ENCODE assay signal across 16 cellular contexts in the genomic region with DNA sequence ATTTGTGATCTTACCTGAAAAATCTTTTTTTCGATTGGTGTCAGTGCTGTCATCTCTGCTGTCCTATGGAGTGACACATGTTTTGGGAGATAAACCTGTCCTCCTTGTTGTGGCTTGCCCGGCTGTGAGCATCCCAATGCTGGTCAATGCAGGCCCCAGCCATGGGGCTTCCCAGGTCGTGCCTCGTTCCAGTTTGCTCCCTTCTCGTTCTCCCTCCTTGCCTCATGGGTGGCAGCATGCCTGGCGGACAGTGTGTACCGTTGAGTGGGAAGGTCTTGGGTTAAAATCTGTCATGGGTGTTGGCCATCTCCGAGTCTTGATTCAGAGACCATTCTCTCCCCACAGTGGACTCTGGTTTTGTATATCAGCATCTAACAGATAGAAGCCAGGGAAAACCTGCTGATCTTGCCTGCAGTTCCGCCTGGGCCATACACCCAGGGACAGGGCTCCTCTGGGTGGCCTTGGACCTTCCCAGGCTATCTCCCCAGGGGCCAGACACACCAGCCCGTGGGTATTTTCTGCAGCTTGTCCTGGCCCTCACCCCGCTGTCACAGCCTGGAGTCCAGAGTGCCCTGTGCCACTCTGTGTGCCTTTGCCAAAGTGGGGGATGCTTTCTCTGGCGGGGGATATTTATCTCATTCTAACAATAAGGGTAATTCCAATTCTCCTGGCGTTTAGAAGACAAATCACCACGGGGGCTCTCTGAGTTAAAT.
A peak's percentile ranks its signal among the peaks of the same experiment; 100 is the strongest.
DNase-seq lines count a peak whose midpoint lies in the region; ATAC-seq and TF ChIP-seq lines count a peak whose summit lies in the region.
"Had no signal": no experiment of that assay in that cellular context is flagged by ENCODE, and none has a peak within 500 bp of the region (broad histone marks: within the 10 kb centered on the region; RNA-seq: fewer than 3 reads in every experiment).

No MANE protein-coding gene starts in this region.

- no peak for DNase-seq in activated CD4-positive, alpha-beta T cell treated with anti-CD3 and anti-CD28 coated beads, Interleukin-2, amount 10 ng/mL, durations not matched to agents 7 days and 5 days
- DNase-seq in activated CD4-positive, alpha-beta T cell treated with anti-CD3 and anti-CD28 coated beads, Interleukin-2, amount 50 U/mL, for 48 hours = no peak
- no peak for DNase-seq in naive thymus-derived CD8-positive, alpha-beta T cell
- DNase-seq in thyroid gland (no peak), RPMI8226 (no peak), DMS 273 treated with DMSO at 0.1 percent for 48 hours (lab: John Stamatoyannopoulos, UW) (no peak), NOMO-1 treated with dmso at 0.1 percent for 144 hours (lab: John Stamatoyannopoulos, UW; ENCODE audit: unreplicated experiment) (no peak)
- DNase-seq: activated CD4-positive, CD25-positive, alpha-beta regulatory T cell treated with anti-CD3 and anti-CD28 coated beads, Interleukin-2, amount 50 U/mL, for 72 hours; activated naive CD4-positive, alpha-beta T cell treated with anti-CD3 and anti-CD28 coated beads, Interleukin-2, amount 10 ng/mL, durations not matched to agents 7 days and 5 days; left colon; NCI-H524 treated with DMSO at 0.1 percent for 48 hours; stimulated activated CD4-positive, alpha-beta T cell treated with anti-CD3 and anti-CD28 coated beads, Interleukin-4, amount 100 ng/mL, for 24 hours had no signal

- H3K36me3 Mint-ChIP-seq in activated CD4-positive, alpha-beta T cell treated with anti-CD3 and anti-CD28 coated beads, Interleukin-2, amount 10 ng/mL, durations not matched to agents 7 days and 5 days (ENCODE audit: low read depth) = peaks cover 6% of the 10 kb centered on the region
- peaks cover 0 to 32% (median 5%) of the 10 kb centered on the region in 3 donors for H3K36me3 Mint-ChIP-seq in naive thymus-derived CD8-positive, alpha-beta T cell

- H3K4me3 Mint-ChIP-seq in activated CD4-positive, alpha-beta T cell treated with anti-CD3 and anti-CD28 coated beads, Interleukin-2, amount 10 ng/mL, durations not matched to agents 7 days and 5 days = no peak overlapping the region
- no peak overlapping the region for H3K4me3 Mint-ChIP-seq in naive thymus-derived CD8-positive, alpha-beta T cell
- H3K4me3 Mint-ChIP-seq: activated naive CD4-positive, alpha-beta T cell treated with anti-CD3 and anti-CD28 coated beads, Interleukin-2, amount 10 ng/mL, durations not matched to agents 7 days and 5 days had no signal

- H3K27ac ChIP-seq in esophagus (ENCODE audit: low read depth in 2 of 2, low read length in 1 of 2) (peak overlapping the region; percentile 14 to 15), thyroid gland (peak overlapping the region in 2 of 3 donors; percentile 70 to 78)
- H3K27ac ChIP-seq: A549, SJSA1 had no signal

- H3K27me3 ChIP-seq in esophagus (ENCODE audit: control insufficient read depth in 1 of 2, insufficient read depth in 2 of 2, low read length in 2 of 2) (no peaks in the 10 kb centered on the region), thyroid gland (no peaks in the 10 kb centered on the region)
- H3K27me3 ChIP-seq: SJSA1, testis had no signal

- peaks cover 0 to 5% of the 10 kb centered on the region in 2 donors for H3K4me1 ChIP-seq in esophagus (ENCODE audit: control insufficient read depth in 2 of 2, insufficient read depth in 2 of 2, low read length in 1 of 2)
- peaks cover 15 to 29% of the 10 kb centered on the region in 2 donors for H3K4me1 ChIP-seq in thyroid gland
- H3K4me1 ChIP-seq: A549, SJSA1 had no signal

- H3K27me3 Mint-ChIP-seq in activated CD4-positive, alpha-beta T cell treated with anti-CD3 and anti-CD28 coated beads, Interleukin-2, amount 10 ng/mL, durations not matched to agents 7 days and 5 days = no peaks in the 10 kb centered on the region
- H3K27me3 Mint-ChIP-seq in naive thymus-derived CD8-positive, alpha-beta T cell = no peaks in the 10 kb centered on the region
- H3K27me3 Mint-ChIP-seq: activated naive CD4-positive, alpha-beta T cell treated with anti-CD3 and anti-CD28 coated beads, Interleukin-2, amount 10 ng/mL, durations not matched to agents 7 days and 5 days had no signal

- POLR2A ChIA-PET in activated CD4-positive, alpha-beta T cell treated with anti-CD3 and anti-CD28 coated beads, Interleukin-2, amount 10 ng/mL, durations not matched to agents 7 days and 5 days (lab: Charles Lee) = no interaction called here
- POLR2A ChIA-PET in naive thymus-derived CD8-positive, alpha-beta T cell (lab: Charles Lee) = no interaction called here

- 81 to 86% methylated on average over 14 of the region's 14 CpGs for WGBS in esophagus, 2 donors
- WGBS in thyroid gland, 2 donors = 87 to 93% methylated on average over 12 to 14 of the region's 14 CpGs

- ATAC-seq in naive thymus-derived CD8-positive, alpha-beta T cell = no peak
- ATAC-seq: A549 had no signal

- intact Hi-C loops in thyroid gland (cut with DNase I) = no loop called here

- TF ChIP-seq POLR2A in thyroid gland (IDR thresholded peaks at IDR 0.05) = no peak

- CTCF ChIA-PET in activated CD4-positive, alpha-beta T cell treated with anti-CD3 and anti-CD28 coated beads, Interleukin-2, amount 10 ng/mL, durations not matched to agents 7 days and 5 days (lab: Charles Lee) = no interaction called here

- H3K36me3 ChIP-seq in esophagus (ENCODE audit: control insufficient read depth in 2 of 2, insufficient read depth in 2 of 2, low read length in 1 of 2) = peaks cover 0 to 18% of the 10 kb centered on the region in 2 donors
- H3K36me3 ChIP-seq in thyroid gland = no peaks in the 10 kb centered on the region
- H3K36me3 ChIP-seq: SJSA1 had no signal

- no peak for TF ChIP-seq CTCF in thyroid gland (IDR thresholded peaks at IDR 0.05)

- peak overlapping the region; percentile 46 for H3K27ac Mint-ChIP-seq in activated CD4-positive, alpha-beta T cell treated with anti-CD3 and anti-CD28 coated beads, Interleukin-2, amount 10 ng/mL, durations not matched to agents 7 days and 5 days
- peak overlapping the region in 6 of 10 donors; percentile 29 to 82 (median 56) for H3K27ac Mint-ChIP-seq in naive thymus-derived CD8-positive, alpha-beta T cell
- H3K27ac Mint-ChIP-seq: activated naive CD4-positive, alpha-beta T cell treated with anti-CD3 and anti-CD28 coated beads, Interleukin-2, amount 10 ng/mL, durations not matched to agents 7 days and 5 days had no signal

- H3K9me3 ChIP-seq in esophagus (ENCODE audit: control insufficient read depth in 2 of 2, insufficient read depth in 1 of 2, low read depth in 1 of 2, low read length in 1 of 2) (no peaks in the 10 kb centered on the region), thyroid gland (no peaks in the 10 kb centered on the region)
- H3K9me3 ChIP-seq: A549, SJSA1, testis had no signal

- H3K4me1 Mint-ChIP-seq in activated CD4-positive, alpha-beta T cell treated with anti-CD3 and anti-CD28 coated beads, Interleukin-2, amount 10 ng/mL, durations not matched to agents 7 days and 5 days = peaks cover 13% of the 10 kb centered on the region
- peaks cover 23 to 32% (median 26%) of the 10 kb centered on the region in 4 donors for H3K4me1 Mint-ChIP-seq in naive thymus-derived CD8-positive, alpha-beta T cell

- H3K4me3 ChIP-seq in esophagus (ENCODE audit: low read depth in 1 of 2, low read length in 2 of 2) = no peak overlapping the region
- no peak overlapping the region for H3K4me3 ChIP-seq in thyroid gland (replicated peaks in 1 of 3)
- H3K4me3 ChIP-seq: A549, SJSA1, testis had no signal

- H3K9me3 Mint-ChIP-seq in activated CD4-positive, alpha-beta T cell treated with anti-CD3 and anti-CD28 coated beads, Interleukin-2, amount 10 ng/mL, durations not matched to agents 7 days and 5 days = no peaks in the 10 kb centered on the region
- H3K9me3 Mint-ChIP-seq in naive thymus-derived CD8-positive, alpha-beta T cell = peaks cover 0 to 1% (median 0%) of the 10 kb centered on the region in 9 donors
- H3K9me3 Mint-ChIP-seq: activated naive CD4-positive, alpha-beta T cell treated with anti-CD3 and anti-CD28 coated beads, Interleukin-2, amount 10 ng/mL, durations not matched to agents 7 days and 5 days had no signal
